ENCODE assay signal across 12 cellular contexts in genomic region chr17:32495347-32496253, GRCh38. TPM values are rescaled to one million over a fixed set of nuclear protein-coding genes. Genes with fewer than 3 reads are reported as not detected.
DNase-seq lines count a peak whose midpoint lies in the region; ATAC-seq and TF ChIP-seq lines count a peak whose summit lies in the region.
"Had no signal": no experiment of that assay in that cellular context is flagged by ENCODE, and none has a peak within 500 bp of the region (broad histone marks: within the 10 kb centered on the region; RNA-seq: fewer than 3 reads in every experiment).

No MANE protein-coding gene starts in this region.

- H3K36me3 Mint-ChIP-seq in HFFc6 (ENCODE audit: low read depth) (no peaks in the 10 kb centered on the region), progenitor cell of endocrine pancreas (ENCODE audit: insufficient read depth) (no peaks in the 10 kb centered on the region)

- H3K27ac Mint-ChIP-seq in HFFc6 (peak overlapping the region; percentile 51), progenitor cell of endocrine pancreas (no peak overlapping the region)

- H3K27me3 ChIP-seq in lung (ENCODE audit: control insufficient read depth, insufficient read depth) (no peaks in the 10 kb centered on the region), tibial nerve (no peaks in the 10 kb centered on the region)
- H3K27me3 ChIP-seq: upper lobe of left lung had no signal

- TF ChIP-seq CTCF in HFFc6 (IDR thresholded peaks at IDR 0.05) (no peak), coronary artery (IDR thresholded peaks at IDR 0.05) (no peak), lung (IDR thresholded peaks at IDR 0.05; ENCODE audit: control extremely low read depth, extremely low read depth) (no peak), tibial nerve (IDR thresholded peaks at IDR 0.05) (no peak), progenitor cell of endocrine pancreas (IDR thresholded peaks at IDR 0.05; ENCODE audit: unreplicated experiment) (no peak)

- ATAC-seq in lung (ENCODE audit: insufficient read depth, low FRiP score) = no peak
- ATAC-seq in GM19324 (IDR thresholded peaks at IDR 0.05; ENCODE audit: low FRiP score, unreplicated experiment) = no peak

- TF ChIP-seq POLR2A in tibial nerve (IDR thresholded peaks at IDR 0.05) = no peak

- no peak for TF ChIP-seq EP300 in tibial nerve (IDR thresholded peaks at IDR 0.05)

- H3K9me3 Mint-ChIP-seq in HFFc6 (no peaks in the 10 kb centered on the region), progenitor cell of endocrine pancreas (ENCODE audit: low read depth) (no peaks in the 10 kb centered on the region)

- H3K9me3 ChIP-seq in lung (ENCODE audit: control insufficient read depth in 2 of 2, insufficient read depth in 1 of 2, low read length in 1 of 2) (no peaks in the 10 kb centered on the region), tibial nerve (no peaks in the 10 kb centered on the region)
- H3K9me3 ChIP-seq: upper lobe of left lung had no signal

- peaks cover 0 to 8% of the 10 kb centered on the region in 2 donors for H3K36me3 ChIP-seq in lung (ENCODE audit: control insufficient read depth in 2 of 2, insufficient read depth in 2 of 2, low read length in 2 of 2)
- H3K36me3 ChIP-seq in tibial nerve = no peaks in the 10 kb centered on the region

- H3K4me1 Mint-ChIP-seq in HFFc6 (ENCODE audit: low read depth) = peaks cover 37% of the 10 kb centered on the region
- H3K4me1 Mint-ChIP-seq in progenitor cell of endocrine pancreas (ENCODE audit: low read depth) = no peaks in the 10 kb centered on the region

- WGBS in lung, 2 donors = 48 to 54% methylated on average over 46 of the region's 46 CpGs
- WGBS in tibial nerve, 2 donors = 42 to 68% methylated on average over 27 to 45 of the region's 46 CpGs

- H3K27me3 Mint-ChIP-seq in HFFc6 (ENCODE audit: insufficient read depth) (0 out of 2 replicates have a peak, but pooled peaks cover 2% of the 10 kb centered on the region), progenitor cell of endocrine pancreas (no peaks in the 10 kb centered on the region)

- H3K4me3 ChIP-seq in coronary artery (peak overlapping the region; percentile 14), lung (no peak overlapping the region), tibial nerve (no peak overlapping the region)

- H3K4me3 Mint-ChIP-seq in HFFc6 (no peak overlapping the region), progenitor cell of endocrine pancreas (ENCODE audit: low read depth) (no peak overlapping the region)

- H3K4me1 ChIP-seq in lung (ENCODE audit: control insufficient read depth in 2 of 2, insufficient read depth in 2 of 2, low read length in 2 of 2) (peaks cover 0 to 17% of the 10 kb centered on the region in 2 donors), tibial nerve (peaks cover 0 to 13% (median 7%) of the 10 kb centered on the region in 4 donors)

- peak; percentile 24 for DNase-seq in AG08395 (ENCODE audit: low spot score)
- no peak for DNase-seq in HFFc6
- DNase-seq in coronary artery (ENCODE audit: low spot score) = no peak
- no peak for DNase-seq in lung (ENCODE audit: low spot score)
- DNase-seq in tibial nerve (ENCODE audit: low spot score in 2 of 2) = no peak
- DNase-seq in KG1 (lab: John Stamatoyannopoulos, UW) = no peak
- no peak for DNase-seq in progenitor cell of endocrine pancreas (ENCODE audit: low spot score, unreplicated experiment)
- DNase-seq: DND-41, NCI-H187 treated with DMSO at 0.1 percent for 48 hours, T-helper 9 cell had no signal

- H3K27ac ChIP-seq in coronary artery (peak overlapping the region; percentile 75 to 88), lung (ENCODE audit: low read depth in 1 of 2, low read length in 1 of 2) (peak overlapping the region; percentile 38 to 51), tibial nerve (no peak overlapping the region)
- H3K27ac ChIP-seq: upper lobe of left lung had no signal

RNA-seq across cellular contexts. Expression of gene CDK5R1, which starts 8.8 kb away (rescaled TPM):
- 1 to 10 TPM in 5 of 6 experiments, under 1 TPM in 1; 1.00 to 1.9 (median 1.3) TPM for total RNA-seq in HFFc6 (2021; fragmentation: NEBNext Ultra II Directional; extraction: Animal tissue kit (Norgen Biotek cat#: 25700))
- 1 to 10 TPM; 1.7 to 2.2 TPM for total RNA-seq in lung
- polyA plus RNA-seq in lung = under 1 TPM; 0.41 to 1.00 TPM
- total RNA-seq in tibial nerve = 1 to 10 TPM in 2 of 4 donors, under 1 TPM in 2; 0.78 to 1.5 (median 1.0) TPM
- 6.1 and 6.2 TPM in 2 replicates for total RNA-seq in progenitor cell of endocrine pancreas

RNA-seq across cellular contexts. Expression of gene PSMD11, which starts 51.3 kb away (rescaled TPM):
- 100 to 1,000 TPM; 105 to 121 (median 110) TPM for total RNA-seq in HFFc6 (2021; fragmentation: NEBNext Ultra II Directional; extraction: Animal tissue kit (Norgen Biotek cat#: 25700))
- total RNA-seq in lung (10 to 100 TPM; 74.1 to 87.9 TPM), tibial nerve (10 to 100 TPM; 37.3 to 48.9 (median 46.8) TPM), progenitor cell of endocrine pancreas (110 and 113 TPM in 2 replicates)
- polyA plus RNA-seq in lung = 10 to 100 TPM; 47.8 to 61.2 TPM

Comparison
In these comparisons a context has a peak if more than half of its experiments do, and no peak if none do; other contexts are left out.
1. H3K27ac ChIP-seq: peak in coronary artery (2 of 2) and lung (2 of 2); none in tibial nerve (0 of 4).